In the genomic region with DNA sequence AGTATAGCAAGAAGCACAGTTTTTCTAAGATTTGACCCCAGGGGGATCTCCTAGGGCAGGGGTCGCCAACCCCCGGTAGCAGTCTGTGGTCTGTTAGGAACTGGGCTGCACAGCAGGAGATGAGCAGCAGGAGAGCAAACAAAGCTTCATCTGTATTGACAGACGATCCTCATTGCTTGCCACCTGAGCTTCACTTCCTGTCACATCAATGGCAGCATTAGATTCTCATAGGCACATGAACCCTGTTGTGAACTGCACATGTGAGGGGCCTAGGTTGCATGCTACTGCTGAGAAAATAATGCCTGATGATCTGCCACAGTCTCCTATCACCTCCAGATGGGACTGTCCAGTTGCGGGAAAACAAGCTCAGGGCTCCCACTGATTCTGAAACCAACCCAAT, we compare ENCODE assay signal across 1 cellular context.
TF ChIP-seq lines count a peak whose summit lies in the region.

No MANE protein-coding gene starts in this region.

TF ChIP-seq in HepG2, 621 proteins besides CTCF, POLR2A, EP300 and RAD21 (continued from another document and continues in another):
- TF ChIP-seq ZBTB40 (IDR thresholded peaks at IDR 0.05) (no peak), ZBTB40 (CRISPR knock-in tag; IDR thresholded peaks at IDR 0.05) (peak; percentile 60; the same call in 1 of the 2 replicates), SMARCE1 (IDR thresholded peaks at IDR 0.05; ENCODE audit: borderline replicate concordance) (no peak), TERF1 (CRISPR knock-in tag; IDR thresholded peaks at IDR 0.05) (no peak), HIC2 (CRISPR knock-in tag; IDR thresholded peaks at IDR 0.05; ENCODE audit: low read depth) (no peak), XBP1 (CRISPR knock-in tag; IDR thresholded peaks at IDR 0.05) (no peak), ZNF24 (IDR thresholded peaks at IDR 0.05) (no peak), ZNF414 (CRISPR knock-in tag; IDR thresholded peaks at IDR 0.05) (no peak), ZNF362 (CRISPR knock-in tag; IDR thresholded peaks at IDR 0.05; ENCODE audit: borderline replicate concordance) (0 out of 2 replicates have a peak, but pooled peaks have one; percentile 21), ZBTB38 (CRISPR knock-in tag; IDR thresholded peaks at IDR 0.05) (peak; percentile 77), HCFC1 (IDR thresholded peaks at IDR 0.05; ENCODE audit: low read depth, low read length) (no peak), CAMTA2 (CRISPR knock-in tag; IDR thresholded peaks at IDR 0.05; ENCODE audit: borderline replicate concordance) (no peak), ZNF430 (CRISPR knock-in tag; IDR thresholded peaks at IDR 0.05) (peak; percentile 54; the same call in 1 of the 2 replicates), ZNF713 (CRISPR knock-in tag; IDR thresholded peaks at IDR 0.05) (no peak), ZNF773 (CRISPR knock-in tag; IDR thresholded peaks at IDR 0.05; ENCODE audit: borderline replicate concordance) (no peak), NFAT5 (CRISPR knock-in tag; IDR thresholded peaks at IDR 0.05) (peak; percentile 49; the same call in 1 of the 2 replicates), NR2C2 (CRISPR knock-in tag; IDR thresholded peaks at IDR 0.05; ENCODE audit: borderline replicate concordance) (peak; percentile 28; the same call in 1 of the 2 replicates), ARNTL (CRISPR knock-in tag; IDR thresholded peaks at IDR 0.05) (peak; percentile 88), NFYB (CRISPR knock-in tag; IDR thresholded peaks at IDR 0.05) (no peak), GZF1 (CRISPR knock-in tag; IDR thresholded peaks at IDR 0.05) (no peak), SRSF4 (IDR thresholded peaks at IDR 0.05; ENCODE audit: low read depth, low read length, poor library complexity, severe bottlenecking) (no peak), ONECUT2 (CRISPR knock-in tag; IDR thresholded peaks at IDR 0.05) (no peak), JUND (CRISPR knock-in tag; IDR thresholded peaks at IDR 0.05) (no peak)
- TF ChIP-seq, protein P1, sequence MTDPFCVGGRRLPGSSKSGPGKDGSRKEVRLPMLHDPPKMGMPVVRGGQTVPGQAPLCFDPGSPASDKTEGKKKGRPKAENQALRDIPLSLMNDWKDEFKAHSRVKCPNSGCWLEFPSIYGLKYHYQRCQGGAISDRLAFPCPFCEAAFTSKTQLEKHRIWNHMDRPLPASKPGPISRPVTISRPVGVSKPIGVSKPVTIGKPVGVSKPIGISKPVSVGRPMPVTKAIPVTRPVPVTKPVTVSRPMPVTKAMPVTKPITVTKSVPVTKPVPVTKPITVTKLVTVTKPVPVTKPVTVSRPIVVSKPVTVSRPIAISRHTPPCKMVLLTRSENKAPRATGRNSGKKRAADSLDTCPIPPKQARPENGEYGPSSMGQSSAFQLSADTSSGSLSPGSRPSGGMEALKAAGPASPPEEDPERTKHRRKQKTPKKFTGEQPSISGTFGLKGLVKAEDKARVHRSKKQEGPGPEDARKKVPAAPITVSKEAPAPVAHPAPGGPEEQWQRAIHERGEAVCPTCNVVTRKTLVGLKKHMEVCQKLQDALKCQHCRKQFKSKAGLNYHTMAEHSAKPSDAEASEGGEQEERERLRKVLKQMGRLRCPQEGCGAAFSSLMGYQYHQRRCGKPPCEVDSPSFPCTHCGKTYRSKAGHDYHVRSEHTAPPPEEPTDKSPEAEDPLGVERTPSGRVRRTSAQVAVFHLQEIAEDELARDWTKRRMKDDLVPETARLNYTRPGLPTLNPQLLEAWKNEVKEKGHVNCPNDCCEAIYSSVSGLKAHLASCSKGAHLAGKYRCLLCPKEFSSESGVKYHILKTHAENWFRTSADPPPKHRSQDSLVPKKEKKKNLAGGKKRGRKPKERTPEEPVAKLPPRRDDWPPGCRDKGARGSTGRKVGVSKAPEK (CRISPR knock-in tag; IDR thresholded peaks at IDR 0.05; ENCODE audit: borderline replicate concordance): no peak
- TF ChIP-seq, protein P2, sequence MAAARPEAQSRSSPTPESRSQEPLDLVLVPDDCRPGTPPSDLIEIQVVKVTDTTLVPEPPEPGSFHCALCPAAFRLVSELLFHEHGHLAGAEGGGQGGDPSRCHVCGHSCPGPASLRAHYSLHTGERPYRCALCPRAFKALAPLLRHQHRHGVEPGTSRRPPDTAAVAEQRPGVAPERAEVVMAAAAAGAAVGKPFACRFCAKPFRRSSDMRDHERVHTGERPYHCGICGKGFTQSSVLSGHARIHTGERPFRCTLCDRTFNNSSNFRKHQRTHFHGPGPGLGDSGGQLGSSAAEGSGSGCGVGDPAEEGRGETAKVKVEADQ (CRISPR knock-in tag; IDR thresholded peaks at IDR 0.05; ENCODE audit: borderline replicate concordance): no peak
- TF ChIP-seq, protein P3, sequence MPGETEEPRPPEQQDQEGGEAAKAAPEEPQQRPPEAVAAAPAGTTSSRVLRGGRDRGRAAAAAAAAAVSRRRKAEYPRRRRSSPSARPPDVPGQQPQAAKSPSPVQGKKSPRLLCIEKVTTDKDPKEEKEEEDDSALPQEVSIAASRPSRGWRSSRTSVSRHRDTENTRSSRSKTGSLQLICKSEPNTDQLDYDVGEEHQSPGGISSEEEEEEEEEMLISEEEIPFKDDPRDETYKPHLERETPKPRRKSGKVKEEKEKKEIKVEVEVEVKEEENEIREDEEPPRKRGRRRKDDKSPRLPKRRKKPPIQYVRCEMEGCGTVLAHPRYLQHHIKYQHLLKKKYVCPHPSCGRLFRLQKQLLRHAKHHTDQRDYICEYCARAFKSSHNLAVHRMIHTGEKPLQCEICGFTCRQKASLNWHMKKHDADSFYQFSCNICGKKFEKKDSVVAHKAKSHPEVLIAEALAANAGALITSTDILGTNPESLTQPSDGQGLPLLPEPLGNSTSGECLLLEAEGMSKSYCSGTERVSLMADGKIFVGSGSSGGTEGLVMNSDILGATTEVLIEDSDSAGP (CRISPR knock-in tag; IDR thresholded peaks at IDR 0.05; ENCODE audit: borderline replicate concordance): no peak
